ENCODE assay signal across 1 cellular context in genomic region chr3:24802614-24803013, GRCh38.
A peak's percentile ranks its signal among the peaks of the same experiment; 100 is the strongest.
TF ChIP-seq lines count a peak whose summit lies in the region.

No MANE protein-coding gene starts in this region.

TF ChIP-seq in GM12878, 131 proteins besides CTCF, POLR2A, EP300 and RAD21 (continued from another document):
- no peak for TF ChIP-seq FOS (IDR thresholded peaks at IDR 0.05; ENCODE audit: borderline replicate concordance, extremely low read depth, insufficient read length)
- no peak for TF ChIP-seq CBX5 (IDR thresholded peaks at IDR 0.05; ENCODE audit: low read depth)
- peak; percentile 83 for TF ChIP-seq MTA2 (IDR thresholded peaks at IDR 0.05; ENCODE audit: low read depth)
- TF ChIP-seq BMI1 (IDR thresholded peaks at IDR 0.05; ENCODE audit: borderline replicate concordance), result 0 out of 2 replicates have a peak, but pooled peaks have one; percentile 31
- TF ChIP-seq NBN (IDR thresholded peaks at IDR 0.05), result no peak
- TF ChIP-seq TAF1 (IDR thresholded peaks at IDR 0.05; ENCODE audit: borderline replicate concordance, low read depth, low read length), result no peak
- TF ChIP-seq ZBTB4 (CRISPR knock-in tag; IDR thresholded peaks at IDR 0.05), result no peak
- 0 out of 2 replicates have a peak, but pooled peaks have one; percentile 30 for TF ChIP-seq ATF2 (IDR thresholded peaks at IDR 0.05; ENCODE audit: low read length)
- no peak for TF ChIP-seq POLR2AphosphoS5 (IDR thresholded peaks at IDR 0.05; ENCODE audit: low read length)
- TF ChIP-seq CBFB (IDR thresholded peaks at IDR 0.05; ENCODE audit: low read depth), result peak; percentile 44; the same call in 1 of the 2 replicates
TF ChIP-seq in GM12878: peak in this region for 15.
